8 cellular contexts compared by ENCODE assay signal in the genomic region with DNA sequence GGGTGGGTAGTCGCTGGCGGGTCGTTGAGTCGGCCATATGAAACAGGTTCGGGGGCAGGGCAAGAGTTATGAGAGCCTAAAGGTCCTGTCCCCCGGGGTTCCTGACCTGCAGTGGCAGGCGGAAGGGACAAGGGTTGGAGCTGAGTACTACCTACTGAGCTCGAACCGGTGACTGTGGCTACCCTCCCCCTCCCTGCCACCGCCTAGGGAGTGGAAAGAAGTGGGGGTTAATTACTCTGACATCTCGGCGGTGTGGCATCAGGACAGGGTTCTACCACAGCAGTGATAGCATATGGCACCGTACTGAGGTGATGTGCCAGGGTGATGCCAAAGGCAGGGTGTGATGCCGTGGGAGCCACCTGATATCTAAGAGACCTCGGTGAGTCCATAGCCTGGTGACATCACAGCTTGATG. TPM values are rescaled to one million over a fixed set of nuclear protein-coding genes. Genes with fewer than 3 reads are reported as not detected.
DNase-seq lines count a peak whose midpoint lies in the region; ATAC-seq and TF ChIP-seq lines count a peak whose summit lies in the region.

No MANE protein-coding gene starts in this region.

- no peak overlapping the region for H3K27ac Mint-ChIP-seq in activated CD8-positive, alpha-beta T cell treated with anti-CD3 and anti-CD28 coated beads for 36 hours
- no peak overlapping the region for H3K27ac Mint-ChIP-seq in activated CD4-positive, alpha-beta T cell treated with anti-CD3 and anti-CD28 coated beads, Interleukin-2, amount 10 ng/mL, durations not matched to agents 7 days and 5 days

- intact Hi-C loops in activated CD8-positive, alpha-beta T cell treated with anti-CD3 and anti-CD28 coated beads for 36 hours (cut with micrococcal nuclease): no loop called here

- no peaks in the 10 kb centered on the region for H3K9me3 Mint-ChIP-seq in activated CD8-positive, alpha-beta T cell treated with anti-CD3 and anti-CD28 coated beads for 36 hours
- H3K9me3 Mint-ChIP-seq in activated CD4-positive, alpha-beta T cell treated with anti-CD3 and anti-CD28 coated beads, Interleukin-2, amount 10 ng/mL, durations not matched to agents 7 days and 5 days: no peaks in the 10 kb centered on the region

- H3K27ac ChIP-seq in iPS-20b (ENCODE audit: low read length) (no peak overlapping the region), stomach smooth muscle (ENCODE audit: low read length) (peak overlapping the region; percentile 37)

- peak; percentile 58 for DNase-seq in G401 (ENCODE audit: low spot score)
- DNase-seq in activated CD8-positive, alpha-beta T cell treated with anti-CD3 and anti-CD28 coated beads for 36 hours: peak; percentile 52
- no peak for DNase-seq in GF-D8 (lab: John Stamatoyannopoulos, UW)
- DNase-seq in activated CD4-positive, alpha-beta T cell treated with anti-CD3 and anti-CD28 coated beads, Interleukin-2, amount 10 ng/mL, durations not matched to agents 7 days and 5 days: no peak

- CTCF ChIA-PET in activated CD8-positive, alpha-beta T cell treated with anti-CD3 and anti-CD28 coated beads for 36 hours (lab: Charles Lee): interaction anchor here (0.7 to 1.3 kb wide), 2 partner anchors 9 to 71 kb away, joined by 3 read pairs; no protein-coding TSS in a partner anchor
- CTCF ChIA-PET in activated CD4-positive, alpha-beta T cell treated with anti-CD3 and anti-CD28 coated beads, Interleukin-2, amount 10 ng/mL, durations not matched to agents 7 days and 5 days (lab: Charles Lee): no interaction called here

- H3K4me1 Mint-ChIP-seq in activated CD8-positive, alpha-beta T cell treated with anti-CD3 and anti-CD28 coated beads for 36 hours (ENCODE audit: low read depth): peaks cover 21% of the 10 kb centered on the region
- H3K4me1 Mint-ChIP-seq in activated CD4-positive, alpha-beta T cell treated with anti-CD3 and anti-CD28 coated beads, Interleukin-2, amount 10 ng/mL, durations not matched to agents 7 days and 5 days: peaks cover 19% of the 10 kb centered on the region

- peaks cover 8% of the 10 kb centered on the region for H3K36me3 ChIP-seq in iPS-20b (ENCODE audit: insufficient read depth, low read depth, low read length)
- H3K36me3 ChIP-seq in stomach smooth muscle (ENCODE audit: control insufficient read depth in 2 of 2, insufficient read depth in 2 of 2, low read length in 2 of 2): peaks cover under 1% of the 10 kb centered on the region in 2 donors

- H3K9ac ChIP-seq in iPS-20b (ENCODE audit: low read depth, low read length): no peak overlapping the region
- H3K9ac ChIP-seq in stomach smooth muscle (ENCODE audit: low read length in 2 of 2): peak overlapping the region; percentile 55 to 64

- no peak overlapping the region for H3K4me3 Mint-ChIP-seq in activated CD8-positive, alpha-beta T cell treated with anti-CD3 and anti-CD28 coated beads for 36 hours
- no peak overlapping the region for H3K4me3 Mint-ChIP-seq in activated CD4-positive, alpha-beta T cell treated with anti-CD3 and anti-CD28 coated beads, Interleukin-2, amount 10 ng/mL, durations not matched to agents 7 days and 5 days

- no peak for TF ChIP-seq CTCF in activated CD8-positive, alpha-beta T cell treated with anti-CD3 and anti-CD28 coated beads for 36 hours (IDR thresholded peaks at IDR 0.05)

- H3K27me3 Mint-ChIP-seq in activated CD8-positive, alpha-beta T cell treated with anti-CD3 and anti-CD28 coated beads for 36 hours: no peaks in the 10 kb centered on the region
- H3K27me3 Mint-ChIP-seq in activated CD4-positive, alpha-beta T cell treated with anti-CD3 and anti-CD28 coated beads, Interleukin-2, amount 10 ng/mL, durations not matched to agents 7 days and 5 days: no peaks in the 10 kb centered on the region

- no peaks in the 10 kb centered on the region for H3K27me3 ChIP-seq in iPS-20b (ENCODE audit: insufficient read depth, low read length)
- no peaks in the 10 kb centered on the region for H3K27me3 ChIP-seq in stomach smooth muscle (ENCODE audit: control insufficient read depth in 1 of 2, insufficient read depth in 2 of 2, low read length in 2 of 2)

- peaks cover 4% of the 10 kb centered on the region for H3K36me3 Mint-ChIP-seq in activated CD8-positive, alpha-beta T cell treated with anti-CD3 and anti-CD28 coated beads for 36 hours (ENCODE audit: low read depth)
- H3K36me3 Mint-ChIP-seq in activated CD4-positive, alpha-beta T cell treated with anti-CD3 and anti-CD28 coated beads, Interleukin-2, amount 10 ng/mL, durations not matched to agents 7 days and 5 days (ENCODE audit: low read depth): no peaks in the 10 kb centered on the region

- no peaks in the 10 kb centered on the region for H3K9me3 ChIP-seq in iPS-20b (ENCODE audit: insufficient read depth, low read depth, low read length)
- H3K9me3 ChIP-seq in stomach smooth muscle (ENCODE audit: control insufficient read depth in 2 of 2, low read length in 2 of 2): no peaks in the 10 kb centered on the region

- peak overlapping the region; percentile 94 for H3K4me3 ChIP-seq in iPS-20b (ENCODE audit: low read length)
- peak overlapping the region; percentile 74 to 76 for H3K4me3 ChIP-seq in stomach smooth muscle (ENCODE audit: low read length in 2 of 2)

- POLR2A ChIA-PET in activated CD8-positive, alpha-beta T cell treated with anti-CD3 and anti-CD28 coated beads for 36 hours (lab: Charles Lee): interaction anchor here (1.0 kb wide), 1 partner anchor 57 kb away, joined by 3 read pairs; no protein-coding TSS in a partner anchor
- POLR2A ChIA-PET in activated CD4-positive, alpha-beta T cell treated with anti-CD3 and anti-CD28 coated beads, Interleukin-2, amount 10 ng/mL, durations not matched to agents 7 days and 5 days (lab: Charles Lee): no interaction called here

- in situ Hi-C loops in G401 (cut with HindIII; ENCODE audit: low sequenced_read_pairs): no loop called here

- H3K4me1 ChIP-seq in iPS-20b (ENCODE audit: insufficient read depth, low read length) (no peaks in the 10 kb centered on the region), stomach smooth muscle (ENCODE audit: control insufficient read depth, insufficient read depth, low read length) (no peaks in the 10 kb centered on the region)

- ATAC-seq in GM19452 (IDR thresholded peaks at IDR 0.05; ENCODE audit: unreplicated experiment) (peak; percentile 39), HG03432 (IDR thresholded peaks at IDR 0.05; ENCODE audit: unreplicated experiment) (peak; percentile 50)
- peak; percentile 38 for ATAC-seq in activated CD8-positive, alpha-beta T cell treated with anti-CD3 and anti-CD28 coated beads for 36 hours

RNA-seq across cellular contexts. Expression of a gene that starts 0.3 kb away (rescaled TPM):
- 7.3 and 12.7 TPM in 2 replicates for total RNA-seq in G401 (2014; rRNA removed; shearing (Covaris generic))
- 1 to 10 TPM; 6.5 to 9.2 TPM for total RNA-seq in activated CD8-positive, alpha-beta T cell treated with anti-CD3 and anti-CD28 coated beads for 36 hours
- total RNA-seq in activated CD4-positive, alpha-beta T cell treated with anti-CD3 and anti-CD28 coated beads, Interleukin-2, amount 10 ng/mL, durations not matched to agents 7 days and 5 days: 10 to 100 TPM; 11.1 to 12.0 TPM

RNA-seq across cellular contexts. Expression of a gene that starts 0.5 kb away (rescaled TPM):
- total RNA-seq in G401 (2014; rRNA removed; shearing (Covaris generic)): 71.7 and 79.4 TPM in 2 replicates
- total RNA-seq in activated CD8-positive, alpha-beta T cell treated with anti-CD3 and anti-CD28 coated beads for 36 hours: 10 to 100 TPM; 44.4 to 47.0 TPM
- 10 to 100 TPM; 32.9 to 33.7 TPM for total RNA-seq in activated CD4-positive, alpha-beta T cell treated with anti-CD3 and anti-CD28 coated beads, Interleukin-2, amount 10 ng/mL, durations not matched to agents 7 days and 5 days

RNA-seq across cellular contexts. Expression of a gene that starts 47.0 kb away (rescaled TPM):
- total RNA-seq in G401 (2014; rRNA removed; shearing (Covaris generic)): not detected in 2 replicates
- total RNA-seq in activated CD8-positive, alpha-beta T cell treated with anti-CD3 and anti-CD28 coated beads for 36 hours: 1 to 10 TPM in 1 of 2 experiments, under 1 TPM in 1; 0.61 to 1.2 TPM
- total RNA-seq in activated CD4-positive, alpha-beta T cell treated with anti-CD3 and anti-CD28 coated beads, Interleukin-2, amount 10 ng/mL, durations not matched to agents 7 days and 5 days: 10 to 100 TPM in 1 of 2 experiments, 1 to 10 TPM in 1; 9.9 to 13.4 TPM

Comparison
In these comparisons a context has a peak if more than half of its experiments do, and no peak if none do; other contexts are left out.
1. DNase-seq: peak in G401 (single experiment) and activated CD8-positive, alpha-beta T cell treated with anti-CD3 and anti-CD28 coated beads for 36 hours (single experiment); none in GF-D8 (single experiment) and activated CD4-positive, alpha-beta T cell treated with anti-CD3 and anti-CD28 coated beads, Interleukin-2, amount 10 ng/mL, durations not matched to agents 7 days and 5 days (single experiment).
2. RNA of a gene that starts 47.0 kb away (total RNA-seq): 9.9 to 13.4 TPM in activated CD4-positive, alpha-beta T cell treated with anti-CD3 and anti-CD28 coated beads, Interleukin-2, amount 10 ng/mL, durations not matched to agents 7 days and 5 days; 0.61 to 1.2 TPM in activated CD8-positive, alpha-beta T cell treated with anti-CD3 and anti-CD28 coated beads for 36 hours and not detected in G401; every median in the first group is over 4 times any median in the second.
3. Peak in every context shown above with its lines, with median percentiles within 50 percentile points of each other: ATAC-seq.